ENCODE assay signal across 19 cellular contexts in the genomic region with DNA sequence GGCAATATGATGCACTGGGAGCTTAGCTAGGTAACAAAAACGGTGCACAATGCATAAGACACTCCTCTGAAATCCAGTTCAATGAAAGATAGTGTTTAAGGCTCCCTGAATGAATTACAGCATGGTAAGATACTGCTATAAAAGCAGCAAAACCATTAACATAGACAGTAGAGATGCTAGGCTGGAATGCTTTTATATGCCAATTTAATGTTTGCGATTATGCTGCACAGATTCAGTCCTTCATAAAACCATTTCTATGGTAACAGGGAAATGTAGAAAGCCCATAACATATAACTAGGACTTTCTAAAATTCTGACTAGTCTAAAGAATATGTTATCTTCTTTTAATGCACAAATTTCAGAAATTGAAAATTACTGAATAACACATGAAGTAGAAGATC.
DNase-seq lines count a peak whose midpoint lies in the region; ATAC-seq, FAIRE-seq and TF ChIP-seq lines count a peak whose summit lies in the region.
"Had no signal": no experiment of that assay in that cellular context is flagged by ENCODE, and none has a peak within 500 bp of the region (broad histone marks: within the 10 kb centered on the region; RNA-seq: fewer than 3 reads in every experiment).

No MANE protein-coding gene starts in this region.

- peak overlapping the region in 1 of 2 experiments; percentile 39; a peak in 1 of 4 replicates for H3K27ac ChIP-seq in SK-N-SH (ENCODE audit: low read depth in 2 of 2, low read length in 1 of 2)
- peak overlapping the region; percentile 49 for H3K27ac ChIP-seq in PC-3 (ENCODE audit: low read length)
- H3K27ac ChIP-seq in neural progenitor cell: no peak overlapping the region
- H3K27ac ChIP-seq: A549, BLaER1, C4-2B had no signal

- no peaks in the 10 kb centered on the region for H3K36me3 ChIP-seq in SK-N-SH (replicated peaks in 1 of 2; ENCODE audit: control insufficient read depth in 1 of 2, insufficient read depth in 2 of 2, low read length in 1 of 2)
- H3K36me3 ChIP-seq in PC-3 (ENCODE audit: low read depth, low read length): no peaks in the 10 kb centered on the region
- no peaks in the 10 kb centered on the region for H3K36me3 ChIP-seq in neural progenitor cell
- H3K36me3 ChIP-seq: BLaER1 had no signal

- no peaks in the 10 kb centered on the region for H3K36me3 Mint-ChIP-seq in neural progenitor cell
- H3K36me3 Mint-ChIP-seq: CD4-positive, CD25-positive, alpha-beta regulatory T cell; CD8-positive, alpha-beta T cell had no signal

- no peak for FAIRE-seq in GM12891 (lab: Jason Lieb, UNC)
- FAIRE-seq: A549, GM12892 had no signal

- H3K9me3 Mint-ChIP-seq in neural progenitor cell: no peaks in the 10 kb centered on the region
- H3K9me3 Mint-ChIP-seq: H9 had no signal

- POLR2A ChIA-PET in SK-N-SH (lab: Yijun Ruan, JAX) (no interaction called here), PC-3 (lab: Charles Lee; ENCODE audit: unreplicated experiment) (interaction anchor here (0.7 kb wide), 1 partner anchor 1957 kb away, joined by 3 read pairs; no protein-coding TSS in a partner anchor)

- H3K9ac ChIP-seq in SK-N-SH (no peak overlapping the region), PC-3 (ENCODE audit: low read length) (0 out of 2 replicates have a peak overlapping the region, but pooled peaks have one; percentile 4), neural progenitor cell (no peak overlapping the region)
- H3K9ac ChIP-seq: BLaER1 had no signal

- H3K4me1 Mint-ChIP-seq in neural progenitor cell: peaks cover 21% of the 10 kb centered on the region
- H3K4me1 Mint-ChIP-seq: CD4-positive, CD25-positive, alpha-beta regulatory T cell; H9 had no signal

- H2AFZ ChIP-seq in SK-N-SH (ENCODE audit: low read depth) (no peak overlapping the region), PC-3 (ENCODE audit: low read length) (peak overlapping the region; percentile 36; the same call in 1 of the 2 replicates), neural progenitor cell (replicated peaks) (no peak overlapping the region)

- H4K20me1 ChIP-seq in SK-N-SH (ENCODE audit: insufficient read depth) (no peaks in the 10 kb centered on the region), PC-3 (ENCODE audit: low read length) (no peaks in the 10 kb centered on the region), neural progenitor cell (ENCODE audit: low read depth) (no peaks in the 10 kb centered on the region)
- H4K20me1 ChIP-seq: BLaER1 had no signal

- peak; percentile 50 for ATAC-seq in SK-N-SH treated with all-trans-retinoic acid at 6 μM for 48 hours
- ATAC-seq in PC-3: peak; percentile 57
- ATAC-seq in HG03280 (IDR thresholded peaks at IDR 0.05; ENCODE audit: unreplicated experiment): no peak
- ATAC-seq: A549; CD8-positive, alpha-beta T cell; HCT116 had no signal

- TF ChIP-seq CTCF in SK-N-SH (IDR thresholded peaks at IDR 0.05): no peak
- no peak for TF ChIP-seq CTCF in PC-3 (conservative IDR thresholded peaks at IDR 0.05; ENCODE audit: low read depth, low read length)
- TF ChIP-seq CTCF in neural progenitor cell (IDR thresholded peaks at IDR 0.05): no peak

- DNase-seq in SK-N-SH (no peak), PC-3 (no peak), neural progenitor cell (ENCODE audit: low spot score) (no peak), GM12891 (ENCODE audit: insufficient read length, low spot score) (no peak)
- DNase-seq: 8988T; ACHN; Caco-2; CD4-positive, CD25-positive, alpha-beta regulatory T cell; CD8-positive, alpha-beta T cell; DMS79; GF-D8; H9 had no signal

- H3K27me3 Mint-ChIP-seq in neural progenitor cell (ENCODE audit: insufficient read depth, low read depth): no peaks in the 10 kb centered on the region
- H3K27me3 Mint-ChIP-seq: CD4-positive, CD25-positive, alpha-beta regulatory T cell had no signal

- H3K4me2 ChIP-seq in SK-N-SH: no peak overlapping the region
- peak overlapping the region; percentile 79 for H3K4me2 ChIP-seq in PC-3 (ENCODE audit: low read length)
- no peak overlapping the region for H3K4me2 ChIP-seq in neural progenitor cell
- H3K4me2 ChIP-seq: A549, BLaER1 had no signal

- no peaks in the 10 kb centered on the region for H3K9me2 ChIP-seq in SK-N-SH
- 0 out of 2 replicates have a peak, but pooled peaks cover 5% of the 10 kb centered on the region for H3K9me2 ChIP-seq in PC-3 (replicated peaks; ENCODE audit: low read length)

- TF ChIP-seq RAD21 in SK-N-SH (IDR thresholded peaks at IDR 0.05; ENCODE audit: low read length): no peak

- 76% methylated on average over 2 of the region's 2 CpGs for WGBS in SK-N-SH (ENCODE audit: low lambda C conversion rate)

- H3F3A ChIP-seq in SK-N-SH (replicated peaks; ENCODE audit: insufficient read depth) (no peaks in the 10 kb centered on the region), PC-3 (ENCODE audit: low read length, unreplicated experiment) (no peaks in the 10 kb centered on the region), neural progenitor cell (ENCODE audit: low read depth) (no peaks in the 10 kb centered on the region)

- TF ChIP-seq EP300 in SK-N-SH (IDR thresholded peaks at IDR 0.05; ENCODE audit: borderline replicate concordance in 1 of 2, low read depth in 1 of 2, low read length in 1 of 2): no peak

- no peaks in the 10 kb centered on the region; a peak in 3 of 4 replicates for H3K4me1 ChIP-seq in SK-N-SH (ENCODE audit: control insufficient read depth in 1 of 2, insufficient read depth in 2 of 2, low read depth in 1 of 2, low read length in 1 of 2)
- H3K4me1 ChIP-seq in PC-3 (ENCODE audit: insufficient read depth, low read length): peaks cover 21% of the 10 kb centered on the region
- no peaks in the 10 kb centered on the region for H3K4me1 ChIP-seq in neural progenitor cell
- H3K4me1 ChIP-seq: A549, BLaER1, Caco-2 had no signal

- H3K4me3 ChIP-seq in SK-N-SH (ENCODE audit: low read depth in 2 of 2, low read length in 1 of 2): no peak overlapping the region
- H3K4me3 ChIP-seq in PC-3 (ENCODE audit: low read length): peak overlapping the region; percentile 46
- H3K4me3 ChIP-seq in neural progenitor cell: no peak overlapping the region
- H3K4me3 ChIP-seq: A549, BLaER1 had no signal

- H3K27ac Mint-ChIP-seq in neural progenitor cell: peak overlapping the region; percentile 48
- H3K27ac Mint-ChIP-seq: CD4-positive, CD25-positive, alpha-beta regulatory T cell; CD8-positive, alpha-beta T cell; H9 had no signal

- CTCF ChIA-PET in SK-N-SH (lab: Yijun Ruan, JAX): interaction anchor here (1.2 kb wide), 1 partner anchor 13 kb away, joined by 3 read pairs; no protein-coding TSS in a partner anchor
- CTCF ChIA-PET in PC-3 (lab: Charles Lee): interaction anchor here (0.5 to 1.3 kb wide), 2 partner anchors 65 to 156 kb away, joined by 3 to 4 read pairs; no protein-coding TSS in a partner anchor

- no peak overlapping the region for H3K4me3 Mint-ChIP-seq in neural progenitor cell
- H3K4me3 Mint-ChIP-seq: CD4-positive, CD25-positive, alpha-beta regulatory T cell; CD8-positive, alpha-beta T cell; H9 had no signal

- no TSS peak for BruUV-seq in PC-3 (replicated peaks; lab: Mats Ljungman, UMichigan)

- H3K79me2 ChIP-seq in SK-N-SH (ENCODE audit: insufficient read depth): no peaks in the 10 kb centered on the region
- H3K79me2 ChIP-seq in PC-3 (ENCODE audit: low read length): no peaks in the 10 kb centered on the region
- no peaks in the 10 kb centered on the region for H3K79me2 ChIP-seq in neural progenitor cell (ENCODE audit: low read depth)

- H3K27me3 ChIP-seq in SK-N-SH (ENCODE audit: insufficient read depth) (no peaks in the 10 kb centered on the region), PC-3 (ENCODE audit: low read length) (no peaks in the 10 kb centered on the region), neural progenitor cell (no peaks in the 10 kb centered on the region)
- H3K27me3 ChIP-seq: BLaER1 had no signal

- intact Hi-C loops in PC-3 (cut with micrococcal nuclease): loop anchor here (2.0 kb wide), 1 partner anchor 35 kb away; no protein-coding TSS in a partner anchor

- no peak for TF ChIP-seq POLR2A in GM12891 (IDR thresholded peaks at IDR 0.05; ENCODE audit: low read depth, low read length)

- H3K9me3 ChIP-seq in SK-N-SH: no peaks in the 10 kb centered on the region
- no peaks in the 10 kb centered on the region for H3K9me3 ChIP-seq in PC-3 (ENCODE audit: low read length)
- no peaks in the 10 kb centered on the region for H3K9me3 ChIP-seq in neural progenitor cell (ENCODE audit: low read depth)
- H3K9me3 ChIP-seq: A549, BLaER1 had no signal

TF ChIP-seq in SK-N-SH, 30 proteins besides CTCF, POLR2A, EP300 and RAD21:
- no peak for TF ChIP-seq MEF2A (IDR thresholded peaks at IDR 0.05; ENCODE audit: borderline replicate concordance, low read depth)
- no peak for TF ChIP-seq YY1 (IDR thresholded peaks at IDR 0.05; ENCODE audit: low read depth)
- TF ChIP-seq TCF12 (IDR thresholded peaks at IDR 0.05): no peak
- no peak for TF ChIP-seq SMC3 (IDR thresholded peaks at IDR 0.05; ENCODE audit: low read depth, low read length)
- TF ChIP-seq POLR2AphosphoS5 (IDR thresholded peaks at IDR 0.05; ENCODE audit: low read depth, low read length): no peak
- no peak for TF ChIP-seq SIN3A (IDR thresholded peaks at IDR 0.05; ENCODE audit: borderline replicate concordance, low read depth, low read length)
- TF ChIP-seq USF2 (IDR thresholded peaks at IDR 0.05; ENCODE audit: borderline replicate concordance, low read depth, low read length): no peak
TF ChIP-seq in SK-N-SH: peak in this region for 0.

TF ChIP-seq in GM12891, 5 proteins besides CTCF, POLR2A, EP300 and RAD21:
- TF ChIP-seq POU2F2 (IDR thresholded peaks at IDR 0.05; ENCODE audit: low read depth, low read length): no peak
- TF ChIP-seq SPI1 (IDR thresholded peaks at IDR 0.05; ENCODE audit: low read depth, low read length): no peak
- TF ChIP-seq PAX5 (IDR thresholded peaks at IDR 0.05; ENCODE audit: insufficient read depth, low read length, severe bottlenecking): no peak
- TF ChIP-seq POLR2AphosphoS5 (IDR thresholded peaks at IDR 0.05; ENCODE audit: low read depth, low read length): no peak
- TF ChIP-seq TAF1 (IDR thresholded peaks at IDR 0.05; ENCODE audit: low read depth, low read length): no peak
